In the genomic region with DNA sequence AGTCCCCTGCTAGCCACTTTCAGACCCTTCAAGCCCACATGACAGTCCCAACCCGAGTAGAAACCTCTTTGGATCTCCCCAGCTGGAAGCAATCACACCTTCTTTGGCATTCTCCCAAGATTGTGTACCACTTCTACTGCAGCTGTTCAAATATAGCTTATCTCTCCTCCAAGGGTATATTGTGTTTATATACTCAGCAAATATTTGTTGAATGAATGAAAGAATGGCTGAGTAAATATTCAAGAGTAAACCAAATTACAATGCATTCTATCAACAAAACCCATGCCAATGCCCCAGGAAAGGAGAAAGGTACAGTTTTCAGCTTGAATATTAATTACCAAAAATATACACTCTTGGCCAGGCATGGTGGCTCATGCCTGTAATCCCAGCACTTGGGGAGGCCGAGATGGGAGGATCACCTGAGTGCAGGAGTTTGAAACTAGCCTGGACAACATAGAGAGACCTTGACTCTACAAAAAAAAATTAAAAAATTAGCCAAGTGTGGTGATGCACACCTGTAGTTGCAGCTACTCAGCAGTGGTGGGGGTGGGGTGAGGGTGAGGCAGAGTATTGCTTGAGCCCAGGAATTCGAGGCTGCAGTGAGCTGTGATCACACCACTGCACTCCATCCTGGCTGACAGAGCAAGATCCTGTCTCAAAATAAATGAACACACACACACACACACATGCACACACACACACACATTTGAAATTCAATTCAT, we compare ENCODE assay signal across 10 cellular contexts.
DNase-seq lines count a peak whose midpoint lies in the region; ATAC-seq and TF ChIP-seq lines count a peak whose summit lies in the region.
"Had no signal": no experiment of that assay in that cellular context is flagged by ENCODE, and none has a peak within 500 bp of the region (broad histone marks: within the 10 kb centered on the region; RNA-seq: fewer than 3 reads in every experiment).

No MANE protein-coding gene starts in this region.

- H3K36me3 Mint-ChIP-seq in effector memory CD8-positive, alpha-beta T cell (ENCODE audit: insufficient read depth), result peaks cover 5% of the 10 kb centered on the region

- peak overlapping the region; percentile 3 to 7 for H3K4me3 Mint-ChIP-seq in effector memory CD8-positive, alpha-beta T cell

- peak overlapping the region; percentile 54 for H3K27ac ChIP-seq in 22Rv1

- no peaks in the 10 kb centered on the region for H3K9me3 Mint-ChIP-seq in effector memory CD8-positive, alpha-beta T cell

- TF ChIP-seq CTCF in 22Rv1 (IDR thresholded peaks at IDR 0.05), result no peak

- peak; percentile 16 for DNase-seq in H4 (ENCODE audit: low spot score)
- DNase-seq in NCI-H2196 treated with DMSO at 0.1 percent for 48 hours (lab: John Stamatoyannopoulos, UW; ENCODE audit: unreplicated experiment), result peak; percentile 86
- no peak for DNase-seq in effector memory CD8-positive, alpha-beta T cell
- DNase-seq in GM19238 (ENCODE audit: insufficient read length, low spot score), result no peak
- no peak for DNase-seq in SKM-1 treated with dmso at 0.1 percent for 144 hours (lab: John Stamatoyannopoulos, UW; ENCODE audit: unreplicated experiment)
- DNase-seq: activated naive CD4-positive, alpha-beta T cell; posterior cingulate gyrus had no signal

- peak overlapping the region; percentile 69 to 90 for H3K27ac Mint-ChIP-seq in effector memory CD8-positive, alpha-beta T cell

- peaks cover 19 to 47% of the 10 kb centered on the region in 2 donors for H3K4me1 Mint-ChIP-seq in effector memory CD8-positive, alpha-beta T cell (ENCODE audit: low read depth in 2 of 2)

- ATAC-seq in effector memory CD8-positive, alpha-beta T cell (replicated peaks), result no peak
- ATAC-seq in GM19324 (IDR thresholded peaks at IDR 0.05; ENCODE audit: low FRiP score, unreplicated experiment) (no peak), GM18867 (IDR thresholded peaks at IDR 0.05; ENCODE audit: unreplicated experiment) (no peak)

- no peaks in the 10 kb centered on the region for H3K27me3 Mint-ChIP-seq in effector memory CD8-positive, alpha-beta T cell

Comparison
In these comparisons a context has a peak if more than half of its experiments do, and no peak if none do; other contexts are left out.
1. DNase-seq: peak in H4 (single experiment) and NCI-H2196 treated with DMSO at 0.1 percent for 48 hours (single experiment); none in effector memory CD8-positive, alpha-beta T cell (0 of 3), GM19238 (single experiment) and SKM-1 treated with dmso at 0.1 percent for 144 hours (single experiment).